ENCODE assay signal across 33 cellular contexts in the genomic region with DNA sequence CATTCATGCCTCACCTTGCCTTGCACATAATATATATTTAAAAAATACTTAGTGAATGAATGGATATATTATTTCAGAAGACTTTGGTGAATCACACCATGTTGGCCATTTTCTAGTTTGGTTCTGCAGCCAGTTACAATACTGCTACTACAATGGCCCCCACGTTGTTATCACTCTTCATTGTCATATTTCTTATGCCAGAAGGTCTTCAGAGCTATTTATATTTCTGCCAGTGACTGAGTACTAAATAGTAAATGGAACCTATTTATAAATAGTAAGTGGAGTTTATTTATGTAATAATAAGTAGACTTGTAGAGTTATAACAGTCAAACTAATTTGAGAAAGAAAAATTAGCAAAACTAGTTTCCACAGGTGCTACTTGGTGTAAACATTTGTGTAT.
"Had no signal": no experiment of that assay in that cellular context is flagged by ENCODE, and none has a peak within 500 bp of the region (broad histone marks: within the 10 kb centered on the region; RNA-seq: fewer than 3 reads in every experiment).

No MANE protein-coding gene starts in this region.

- H3K4me3 ChIP-seq: Peyer's patch, SJCRH30, SK-N-MC had no signal

- H3K9me3 Mint-ChIP-seq: activated CD4-positive, alpha-beta T cell treated with anti-CD3 and anti-CD28 coated beads, Interleukin-2, amount 10 ng/mL, durations not matched to agents 24 days and 14 days; activated naive CD8-positive, alpha-beta T cell treated with anti-CD3 and anti-CD28 coated beads for 36 hours; activated T-cell treated with anti-CD3 and anti-CD28 coated beads, Interleukin-2, amount 50 U/mL, for 72 hours had no signal

- H3K4me1 ChIP-seq: Peyer's patch, SJCRH30 had no signal

- H3K4me3 Mint-ChIP-seq: activated CD4-positive, alpha-beta T cell treated with anti-CD3 and anti-CD28 coated beads, Interleukin-2, amount 10 ng/mL, durations not matched to agents 24 days and 14 days; activated CD8-positive, alpha-beta T cell treated with anti-CD3 and anti-CD28 coated beads for 36 hours; activated naive CD8-positive, alpha-beta T cell treated with anti-CD3 and anti-CD28 coated beads for 36 hours; activated T-cell treated with anti-CD3 and anti-CD28 coated beads, Interleukin-2, amount 50 U/mL, for 72 hours; activated T-helper 17 cell treated with anti-CD3 and anti-CD28 coated beads, Interleukin-2, amount 50 U/mL, for 72 hours had no signal

- H3K4me2 ChIP-seq: KMS-11 had no signal

- H3K9ac ChIP-seq: KMS-11 had no signal

- H3K4me1 Mint-ChIP-seq: activated CD4-positive, alpha-beta T cell treated with anti-CD3 and anti-CD28 coated beads, Interleukin-2, amount 10 ng/mL, durations not matched to agents 24 days and 14 days; activated naive CD8-positive, alpha-beta T cell treated with anti-CD3 and anti-CD28 coated beads for 36 hours; activated T-helper 17 cell treated with anti-CD3 and anti-CD28 coated beads, Interleukin-2, amount 50 U/mL, for 72 hours had no signal

- H3K27me3 ChIP-seq: brain microvascular endothelial cell, Peyer's patch, SJCRH30 had no signal

- H3K36me3 Mint-ChIP-seq: activated naive CD8-positive, alpha-beta T cell treated with anti-CD3 and anti-CD28 coated beads for 36 hours had no signal

- DNase-seq: activated CD4-positive, alpha-beta T cell treated with anti-CD3 and anti-CD28 coated beads, Interleukin-2, amount 10 ng/mL, durations not matched to agents 24 days and 14 days; activated CD4-positive, alpha-beta T cell treated with anti-CD3 and anti-CD28 coated beads, Interleukin-2, amount 50 U/mL, for 4 hours; activated CD8-positive, alpha-beta T cell treated with anti-CD3 and anti-CD28 coated beads for 36 hours; activated effector memory CD4-positive, alpha-beta T cell treated with anti-CD3 and anti-CD28 coated beads, Interleukin-2, amount 50 U/mL, for 16 hours; activated naive CD4-positive, alpha-beta T cell; activated naive CD4-positive, alpha-beta T cell treated with anti-CD3 and anti-CD28 coated beads, Interleukin-2, amount 50 U/mL, for 16 hours; activated naive CD8-positive, alpha-beta T cell treated with anti-CD3 and anti-CD28 coated beads for 36 hours; activated T-cell treated with anti-CD3 and anti-CD28 coated beads, Interleukin-2, amount 50 U/mL, for 1 hour; activated T-cell treated with anti-CD3 and anti-CD28 coated beads, Interleukin-2, amount 50 U/mL, for 72 hours; amniotic stem cell; aorta; brain microvascular endothelial cell; caudate nucleus; NCI-H1092 treated with DMSO at 0.1 percent for 48 hours; NCI-H1417; NCI-H146; NCI-H187; NCI-H2029 treated with DMSO at 0.1 percent for 48 hours; NCI-H2107; NCI-H2171; NCI-H510A; NCI-H526; NCI-H748 treated with DMSO at 0.1 percent for 48 hours; NK-92 treated with Interleukin-12 subunit alpha and Interleukin-12 subunit beta, amount 100 ng/mL, for 24 hours; PC-3; Peyer's patch; SHP77; SJCRH30; T1000 had no signal

- H3K27ac ChIP-seq: brain microvascular endothelial cell, KMS-11, Peyer's patch, RWPE1, SJCRH30, SK-N-MC had no signal

- H3K27me3 Mint-ChIP-seq: activated CD4-positive, alpha-beta T cell treated with anti-CD3 and anti-CD28 coated beads, Interleukin-2, amount 10 ng/mL, durations not matched to agents 24 days and 14 days; activated CD8-positive, alpha-beta T cell treated with anti-CD3 and anti-CD28 coated beads for 36 hours; activated naive CD8-positive, alpha-beta T cell treated with anti-CD3 and anti-CD28 coated beads for 36 hours; activated T-helper 17 cell treated with anti-CD3 and anti-CD28 coated beads, Interleukin-2, amount 50 U/mL, for 72 hours had no signal

- H3K27ac Mint-ChIP-seq: activated CD4-positive, alpha-beta T cell treated with anti-CD3 and anti-CD28 coated beads, Interleukin-2, amount 10 ng/mL, durations not matched to agents 24 days and 14 days; activated CD8-positive, alpha-beta T cell treated with anti-CD3 and anti-CD28 coated beads for 36 hours; activated naive CD8-positive, alpha-beta T cell treated with anti-CD3 and anti-CD28 coated beads for 36 hours; activated T-cell treated with anti-CD3 and anti-CD28 coated beads, Interleukin-2, amount 50 U/mL, for 72 hours; activated T-helper 17 cell treated with anti-CD3 and anti-CD28 coated beads, Interleukin-2, amount 50 U/mL, for 72 hours had no signal

- H3K9me3 ChIP-seq: Peyer's patch, SJCRH30 had no signal

- H3K36me3 ChIP-seq: brain microvascular endothelial cell, Peyer's patch, SJCRH30 had no signal
